ENCODE assay signal across 9 cellular contexts in the genomic region with DNA sequence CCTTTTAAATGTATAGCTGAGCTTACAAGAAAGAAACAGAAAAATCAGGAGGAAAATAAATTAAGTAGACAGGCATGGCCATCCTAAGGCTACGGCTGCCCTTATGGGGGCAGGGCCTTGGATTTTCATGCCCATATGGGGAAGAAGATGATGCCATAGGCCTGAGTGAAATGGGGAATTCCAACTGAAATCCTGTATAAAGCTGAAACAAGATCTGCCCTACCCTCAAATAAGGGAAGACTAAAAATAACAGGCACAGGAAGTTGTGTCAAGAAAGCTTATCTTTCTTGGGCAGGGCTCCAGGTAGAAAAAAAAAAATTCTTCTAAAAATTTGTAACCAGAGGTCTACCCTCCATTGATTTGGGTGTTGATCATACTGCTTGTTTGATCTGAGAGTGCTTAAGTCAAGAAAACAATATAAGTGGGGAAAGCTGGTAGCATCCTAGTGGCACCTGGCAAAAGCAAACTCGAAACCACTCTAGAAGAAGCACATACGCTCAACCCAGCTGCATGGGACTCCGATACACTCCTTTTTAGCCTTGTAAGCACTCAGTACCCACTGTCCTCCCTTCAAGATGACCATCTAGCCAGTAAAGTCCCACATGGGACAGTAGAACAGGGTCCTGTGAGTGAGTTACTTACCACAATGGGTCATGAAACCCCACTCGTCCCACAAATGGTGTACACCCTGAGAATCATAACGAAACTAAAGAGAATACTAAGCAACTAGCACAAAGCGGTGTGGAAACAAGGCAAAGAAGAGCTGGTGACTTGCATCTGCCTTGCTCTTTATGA. TPM values are rescaled to one million over a fixed set of nuclear protein-coding genes. Genes with fewer than 3 reads are reported as not detected.
DNase-seq lines count a peak whose midpoint lies in the region; ATAC-seq lines count a peak whose summit lies in the region.
"Had no signal": no experiment of that assay in that cellular context is flagged by ENCODE, and none has a peak within 500 bp of the region (broad histone marks: within the 10 kb centered on the region; RNA-seq: fewer than 3 reads in every experiment).

No MANE protein-coding gene starts in this region.

- ATAC-seq in GM18907 (IDR thresholded peaks at IDR 0.05; ENCODE audit: unreplicated experiment) = peak; percentile 79
- ATAC-seq in HG02763 (IDR thresholded peaks at IDR 0.05; ENCODE audit: unreplicated experiment) = peak; percentile 50
- ATAC-seq: Panc1 had no signal

- peak; percentile 62 for DNase-seq in NCI-H226
- peak; percentile 26 for DNase-seq in myocyte (ENCODE audit: low read depth)
- DNase-seq in putamen (ENCODE audit: low spot score) = no peak
- DNase-seq in KG1 (lab: John Stamatoyannopoulos, UW) = no peak
- DNase-seq in activated CD4-positive, alpha-beta T cell treated with anti-CD3 and anti-CD28 coated beads, Interleukin-2, amount 50 U/mL, for 1 hour = no peak
- DNase-seq: DMS79 had no signal

RNA-seq across cellular contexts. Expression of gene DNAH7, which starts 22.3 kb away (rescaled TPM):
- total RNA-seq in myocyte = 0.80 and 1.4 TPM in 2 replicates
- 0.26 TPM for polyA plus RNA-seq in myocyte (2012)

Comparison
In these comparisons a context has a peak if more than half of its experiments do, and no peak if none do; other contexts are left out.
1. DNase-seq: peak in NCI-H226 (single experiment) and myocyte (single experiment); none in putamen (single experiment), KG1 (single experiment) and activated CD4-positive, alpha-beta T cell treated with anti-CD3 and anti-CD28 coated beads, Interleukin-2, amount 50 U/mL, for 1 hour (single experiment).